In the genomic region with DNA sequence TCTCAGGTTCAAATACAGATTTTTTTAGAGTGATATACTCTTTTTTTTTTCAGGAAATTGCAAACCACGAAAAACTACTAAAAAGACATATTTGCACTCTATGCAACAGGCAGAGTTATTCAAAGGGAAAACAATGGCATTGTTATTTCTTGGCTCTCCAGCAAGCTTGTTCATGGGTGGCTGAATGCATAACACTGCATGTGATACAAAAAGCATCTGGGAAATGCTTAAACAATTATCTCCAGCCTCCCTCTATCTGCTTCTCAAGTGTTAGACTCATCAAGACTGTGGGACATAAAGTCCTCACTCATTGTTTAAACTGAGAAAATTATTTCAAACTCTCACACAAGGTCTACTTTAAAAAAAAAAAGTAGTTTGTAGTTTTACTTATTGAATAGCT, we compare ENCODE assay signal across 16 cellular contexts.
"Had no signal": no experiment of that assay in that cellular context is flagged by ENCODE, and none has a peak within 500 bp of the region (broad histone marks: within the 10 kb centered on the region; RNA-seq: fewer than 3 reads in every experiment).

No MANE protein-coding gene starts in this region.

- H3K9me3 Mint-ChIP-seq: activated naive CD4-positive, alpha-beta T cell treated with anti-CD3 and anti-CD28 coated beads for 36 hours; neural crest cell; stimulated activated naive CD8-positive, alpha-beta T cell treated with anti-CD3 and anti-CD28 coated beads, Interleukin-15, Interleukin-2, amounts not matched to agents 100 ng/mL and 50 ng/mL, for 24 hours had no signal

- H3K9me3 ChIP-seq: heart left ventricle, SJCRH30, tibial artery, uterus had no signal

- H3K27ac Mint-ChIP-seq: activated CD8-positive, alpha-beta T cell treated with anti-CD3 and anti-CD28 coated beads, Interleukin-2, amount 10 ng/mL, durations not matched to agents 7 days and 5 days; activated naive CD4-positive, alpha-beta T cell treated with anti-CD3 and anti-CD28 coated beads for 36 hours; stimulated activated naive CD8-positive, alpha-beta T cell treated with anti-CD3 and anti-CD28 coated beads, Interleukin-15, Interleukin-2, amounts not matched to agents 100 ng/mL and 50 ng/mL, for 24 hours had no signal

- ATAC-seq: activated CD8-positive, alpha-beta T cell treated with anti-CD3 and anti-CD28 coated beads, Interleukin-2, amount 10 ng/mL, durations not matched to agents 7 days and 5 days had no signal

- H3K27me3 ChIP-seq: SJCRH30, tibial artery, uterus had no signal

- H3K4me3 ChIP-seq: coronary artery, heart left ventricle, SJCRH30, tibial artery, uterus had no signal

- H3K27ac ChIP-seq: coronary artery, SJCRH30, tibial artery, uterus had no signal

- H3K4me3 Mint-ChIP-seq: activated CD8-positive, alpha-beta T cell treated with anti-CD3 and anti-CD28 coated beads, Interleukin-2, amount 10 ng/mL, durations not matched to agents 7 days and 5 days; activated naive CD4-positive, alpha-beta T cell treated with anti-CD3 and anti-CD28 coated beads for 36 hours; neural crest cell; stimulated activated naive CD8-positive, alpha-beta T cell treated with anti-CD3 and anti-CD28 coated beads, Interleukin-15, Interleukin-2, amounts not matched to agents 100 ng/mL and 50 ng/mL, for 24 hours had no signal

- DNase-seq: activated CD8-positive, alpha-beta T cell treated with anti-CD3 and anti-CD28 coated beads, Interleukin-2, amount 10 ng/mL, durations not matched to agents 7 days and 5 days; activated naive CD4-positive, alpha-beta T cell treated with anti-CD3 and anti-CD28 coated beads for 36 hours; central memory CD4-positive, alpha-beta T cell; effector CD8-positive, alpha-beta T cell; erythroblast; heart left ventricle; mesenchymal stem cell; SJCRH30; stimulated activated CD4-positive, alpha-beta T cell treated with anti-CD3 and anti-CD28 coated beads, Interleukin-12 subunit alpha, Interleukin-12 subunit beta, amount 100 ng/mL, for 4 hours; stimulated activated CD4-positive, alpha-beta T cell treated with anti-CD3 and anti-CD28 coated beads, Interleukin-2, amount 100 ng/mL, for 48 hours; stimulated activated CD8-positive, alpha-beta memory T cell treated with anti-CD3 and anti-CD28 coated beads, Interleukin-4, amount 100 ng/mL, for 48 hours; tibial artery; uterus had no signal

- H3K36me3 ChIP-seq: heart left ventricle, SJCRH30, tibial artery, uterus had no signal
